9 cellular contexts compared by ENCODE assay signal in genomic region chr19:29771708-29772415, GRCh38. TPM values are rescaled to one million over a fixed set of nuclear protein-coding genes. Genes with fewer than 3 reads are reported as not detected.
DNase-seq lines count a peak whose midpoint lies in the region; ATAC-seq and TF ChIP-seq lines count a peak whose summit lies in the region.
"Had no signal": no experiment of that assay in that cellular context is flagged by ENCODE, and none has a peak within 500 bp of the region (broad histone marks: within the 10 kb centered on the region; RNA-seq: fewer than 3 reads in every experiment).

No MANE protein-coding gene starts in this region.

- intact Hi-C loops in activated CD8-positive, alpha-beta T cell treated with anti-CD3 and anti-CD28 coated beads for 36 hours (cut with micrococcal nuclease) = no loop called here

- TF ChIP-seq CTCF in LNCaP clone FGC (IDR thresholded peaks at IDR 0.05; ENCODE audit: control insufficient read depth, extremely low read depth, insufficient read depth) (peak; percentile 65), osteocyte (IDR thresholded peaks at IDR 0.05) (peak; percentile 76)
- peak; percentile 47 for TF ChIP-seq CTCF in activated CD8-positive, alpha-beta T cell treated with anti-CD3 and anti-CD28 coated beads for 36 hours (IDR thresholded peaks at IDR 0.05)

- H3K4me3 ChIP-seq in LNCaP clone FGC (ENCODE audit: low read depth, low read length) = no peak overlapping the region

- peak; percentile 30 for DNase-seq in NCI-H2196 (lab: John Stamatoyannopoulos, UW; ENCODE audit: unreplicated experiment)
- no peak for DNase-seq in NCI-H2196 treated with DMSO at 0.1 percent for 48 hours (lab: John Stamatoyannopoulos, UW; ENCODE audit: unreplicated experiment)
- no peak for DNase-seq in LNCaP clone FGC (ENCODE audit: low read depth)
- DNase-seq in activated CD8-positive, alpha-beta T cell treated with anti-CD3 and anti-CD28 coated beads for 36 hours = peak; percentile 34
- peak; percentile 20 for DNase-seq in fibroblast of the conjunctiva (ENCODE audit: low read depth)
- no peak for DNase-seq in osteocyte (ENCODE audit: extremely low spot score, unreplicated experiment)

- CTCF ChIA-PET in activated CD8-positive, alpha-beta T cell treated with anti-CD3 and anti-CD28 coated beads for 36 hours (lab: Charles Lee) = interaction anchor here (0.6 to 4.3 kb wide), 10 partner anchors 8 to 103 kb away, joined by 3 to 33 read pairs (median 5); no protein-coding TSS in a partner anchor

- no peaks in the 10 kb centered on the region for H3K4me1 Mint-ChIP-seq in activated CD8-positive, alpha-beta T cell treated with anti-CD3 and anti-CD28 coated beads for 36 hours (ENCODE audit: low read depth)
- H3K4me1 Mint-ChIP-seq in osteocyte (ENCODE audit: unreplicated experiment) = peaks cover 2% of the 10 kb centered on the region
- H3K4me1 Mint-ChIP-seq: central memory CD8-positive, alpha-beta T cell had no signal

- H3K27me3 Mint-ChIP-seq in activated CD8-positive, alpha-beta T cell treated with anti-CD3 and anti-CD28 coated beads for 36 hours = peaks cover 2% of the 10 kb centered on the region
- no peaks in the 10 kb centered on the region for H3K27me3 Mint-ChIP-seq in osteocyte (ENCODE audit: unreplicated experiment)

- no peak overlapping the region for H3K4me3 Mint-ChIP-seq in activated CD8-positive, alpha-beta T cell treated with anti-CD3 and anti-CD28 coated beads for 36 hours
- H3K4me3 Mint-ChIP-seq in osteocyte (ENCODE audit: unreplicated experiment) = no peak overlapping the region
- H3K4me3 Mint-ChIP-seq: central memory CD8-positive, alpha-beta T cell had no signal

- POLR2A ChIA-PET in activated CD8-positive, alpha-beta T cell treated with anti-CD3 and anti-CD28 coated beads for 36 hours (lab: Charles Lee) = no interaction called here

- H3K9me3 Mint-ChIP-seq in activated CD8-positive, alpha-beta T cell treated with anti-CD3 and anti-CD28 coated beads for 36 hours = no peaks in the 10 kb centered on the region
- no peaks in the 10 kb centered on the region for H3K9me3 Mint-ChIP-seq in osteocyte (ENCODE audit: unreplicated experiment)
- H3K9me3 Mint-ChIP-seq: central memory CD8-positive, alpha-beta T cell had no signal

- H3K36me3 Mint-ChIP-seq in activated CD8-positive, alpha-beta T cell treated with anti-CD3 and anti-CD28 coated beads for 36 hours (ENCODE audit: low read depth) = no peaks in the 10 kb centered on the region
- H3K36me3 Mint-ChIP-seq in osteocyte (ENCODE audit: unreplicated experiment) = no peaks in the 10 kb centered on the region

- no peak overlapping the region for H3K27ac Mint-ChIP-seq in activated CD8-positive, alpha-beta T cell treated with anti-CD3 and anti-CD28 coated beads for 36 hours
- H3K27ac Mint-ChIP-seq in osteocyte (ENCODE audit: unreplicated experiment) = no peak overlapping the region

- no peak for ATAC-seq in activated CD8-positive, alpha-beta T cell treated with anti-CD3 and anti-CD28 coated beads for 36 hours
- ATAC-seq in HG03571 (IDR thresholded peaks at IDR 0.05; ENCODE audit: unreplicated experiment) (no peak), HG02571 (IDR thresholded peaks at IDR 0.05; ENCODE audit: unreplicated experiment) (no peak)

RNA-seq across cellular contexts. Expression of gene CCNE1, which starts 39.9 kb away (rescaled TPM):
- total RNA-seq in activated CD8-positive, alpha-beta T cell treated with anti-CD3 and anti-CD28 coated beads for 36 hours = 10 to 100 TPM; 24.5 to 25.7 TPM
- 3.9 and 4.6 TPM in 2 replicates for total RNA-seq in osteocyte

RNA-seq across cellular contexts. Expression of gene C19orf12, which starts 56.8 kb away (rescaled TPM):
- 10 to 100 TPM; 33.3 to 36.6 TPM for total RNA-seq in activated CD8-positive, alpha-beta T cell treated with anti-CD3 and anti-CD28 coated beads for 36 hours
- 40.0 and 42.7 TPM in 2 replicates for total RNA-seq in osteocyte

Comparison
In these comparisons a context has a peak if more than half of its experiments do, and no peak if none do; other contexts are left out.
1. DNase-seq: peak in NCI-H2196 (single experiment), activated CD8-positive, alpha-beta T cell treated with anti-CD3 and anti-CD28 coated beads for 36 hours (single experiment) and fibroblast of the conjunctiva (single experiment); none in NCI-H2196 treated with DMSO at 0.1 percent for 48 hours (single experiment), LNCaP clone FGC (single experiment) and osteocyte (single experiment).
2. Peak in every context shown above with its lines, with median percentiles within 50 percentile points of each other: CTCF ChIP-seq.